In the genomic region with DNA sequence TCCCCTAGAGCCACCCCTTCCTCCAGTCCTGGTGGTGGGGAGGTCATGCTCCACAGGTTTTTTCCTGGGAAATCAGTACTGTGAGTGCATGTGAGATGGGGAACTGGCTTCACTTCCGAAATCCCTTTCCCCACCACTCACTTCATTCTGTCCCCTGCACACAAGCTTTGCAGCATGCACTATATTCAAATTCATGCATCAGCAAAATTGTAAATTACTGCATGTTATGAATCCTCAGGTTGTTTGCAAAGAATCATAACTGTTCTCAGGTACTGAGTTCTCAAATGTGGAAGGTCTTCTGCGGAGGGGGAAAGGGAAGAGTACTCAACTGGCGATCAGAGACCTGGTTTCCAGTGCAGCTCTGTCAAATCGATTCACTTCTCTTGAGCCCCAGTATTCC, we compare ENCODE assay signal across 2 cellular contexts.
TF ChIP-seq lines count a peak whose summit lies in the region.

No MANE protein-coding gene starts in this region.

TF ChIP-seq in A549, 52 proteins besides CTCF, POLR2A, EP300 and RAD21 (continued from another document):
- TF ChIP-seq, protein P1, sequence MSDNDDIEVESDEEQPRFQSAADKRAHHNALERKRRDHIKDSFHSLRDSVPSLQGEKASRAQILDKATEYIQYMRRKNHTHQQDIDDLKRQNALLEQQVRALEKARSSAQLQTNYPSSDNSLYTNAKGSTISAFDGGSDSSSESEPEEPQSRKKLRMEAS (IDR thresholded peaks at IDR 0.05), result no peak
- TF ChIP-seq ESRRA (IDR thresholded peaks at IDR 0.05; ENCODE audit: borderline replicate concordance, low read length), result no peak

TF ChIP-seq in WTC11, 78 proteins besides CTCF, POLR2A, EP300 and RAD21 (continued from another document):
- TF ChIP-seq, protein P1 (CRISPR knock-in tag; IDR thresholded peaks at IDR 0.05), result no peak
TF ChIP-seq in WTC11: peak in this region for 0.
